3 cellular contexts compared by ENCODE assay signal in the genomic region with DNA sequence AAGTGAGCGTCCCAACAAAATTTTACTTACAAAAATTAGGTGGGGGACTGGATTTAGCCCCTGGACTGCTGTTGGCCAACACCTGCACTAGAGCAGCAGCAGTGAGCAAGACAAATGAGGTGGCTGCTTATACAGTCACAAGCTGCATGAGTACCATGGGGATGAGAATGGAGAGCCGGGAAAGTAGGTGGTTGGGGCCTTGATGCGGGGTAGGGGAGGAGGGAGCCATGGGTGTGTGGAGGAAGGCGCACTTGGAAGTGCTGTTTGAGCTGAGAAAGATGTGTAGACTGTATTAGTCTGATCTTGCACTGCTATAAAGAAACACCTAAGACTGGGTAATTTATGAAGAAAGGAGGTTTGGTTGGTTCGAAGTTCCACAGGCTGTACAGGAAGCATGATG. TPM values are rescaled to one million over a fixed set of nuclear protein-coding genes. Genes with fewer than 3 reads are reported as not detected.
"Had no signal": no experiment of that assay in that cellular context is flagged by ENCODE, and none has a peak within 500 bp of the region (broad histone marks: within the 10 kb centered on the region; RNA-seq: fewer than 3 reads in every experiment).

No MANE protein-coding gene starts in this region.

RNA-seq across cellular contexts. Expression of a gene that starts 31.0 kb away (rescaled TPM):
- total RNA-seq: epithelial cell of proximal tubule, gastrocnemius medialis, left colon had no signal
